Comparison of ENCODE assay signal across 19 cellular contexts in genomic region chr20:23212482-23212881, GRCh38.
"Had no signal": no experiment of that assay in that cellular context is flagged by ENCODE, and none has a peak within 500 bp of the region (broad histone marks: within the 10 kb centered on the region; RNA-seq: fewer than 3 reads in every experiment).

No MANE protein-coding gene starts in this region.

- H3K9me3 ChIP-seq: lower lobe of right lung, testis, upper lobe of left lung had no signal

- H3K4me1 ChIP-seq: lower lobe of right lung, testis, upper lobe of left lung had no signal

- FAIRE-seq: endothelial cell of umbilical vein had no signal

- H3K27ac Mint-ChIP-seq: activated CD4-positive, alpha-beta T cell treated with anti-CD3 and anti-CD28 coated beads for 36 hours; activated naive CD8-positive, alpha-beta T cell treated with anti-CD3 and anti-CD28 coated beads for 36 hours; activated T-helper 1 cell treated with anti-CD3 and anti-CD28 coated beads, Interleukin-12 subunit alpha, Interleukin-12 subunit beta, Interleukin-2, Interleukin-4 antibody, amounts not matched to agents 30 ng/mL and 10 ng/mL and 1 ng/mL, durations not matched to agents 14 hours and 24 hours and 36 hours; dendritic cell treated with granulocyte-macrophage colony-stimulating factor and Interleukin-4, amounts not matched to agents 40 ng/mL and 50 ng/mL, for 4 days; stimulated activated memory B cell treated with anti-CD40 and anti-IgM and Interleukin-4, amounts not matched to agents 10 μg/mL and 1 μg/mL and 100 μg/mL, for 72 hours; WTC11 had no signal

- H3K36me3 ChIP-seq: lower lobe of right lung, spleen, upper lobe of left lung had no signal

- H3K27me3 Mint-ChIP-seq: activated naive CD8-positive, alpha-beta T cell treated with anti-CD3 and anti-CD28 coated beads for 36 hours; stimulated activated memory B cell treated with anti-CD40 and anti-IgM and Interleukin-4, amounts not matched to agents 10 μg/mL and 1 μg/mL and 100 μg/mL, for 72 hours had no signal

- DNase-seq: activated CD4-positive, alpha-beta T cell treated with anti-CD3 and anti-CD28 coated beads for 36 hours; activated CD4-positive, alpha-beta T cell treated with anti-CD3 and anti-CD28 coated beads, Interleukin-2, amount 50 U/mL, for 48 hours; activated naive CD8-positive, alpha-beta T cell treated with anti-CD3 and anti-CD28 coated beads for 36 hours; activated T-cell treated with anti-CD3 and anti-CD28 coated beads for 4 hours; amniotic stem cell; effector CD8-positive, alpha-beta T cell; lower lobe of right lung; retina; spleen; stimulated activated CD4-positive, alpha-beta T cell treated with anti-CD3 and anti-CD28 coated beads, Interleukin-4, amount 100 ng/mL, for 4 hours; testis; upper lobe of left lung had no signal

- H3K36me3 Mint-ChIP-seq: activated naive CD8-positive, alpha-beta T cell treated with anti-CD3 and anti-CD28 coated beads for 36 hours; stimulated activated memory B cell treated with anti-CD40 and anti-IgM and Interleukin-4, amounts not matched to agents 10 μg/mL and 1 μg/mL and 100 μg/mL, for 72 hours; WTC11 had no signal

- H3K4me1 Mint-ChIP-seq: activated CD4-positive, alpha-beta T cell treated with anti-CD3 and anti-CD28 coated beads for 36 hours; activated naive CD8-positive, alpha-beta T cell treated with anti-CD3 and anti-CD28 coated beads for 36 hours; neural crest cell; stimulated activated memory B cell treated with anti-CD40 and anti-IgM and Interleukin-4, amounts not matched to agents 10 μg/mL and 1 μg/mL and 100 μg/mL, for 72 hours; WTC11 had no signal

- ATAC-seq: activated CD4-positive, alpha-beta T cell treated with anti-CD3 and anti-CD28 coated beads for 36 hours; lower lobe of right lung; stimulated activated memory B cell treated with anti-CD40 and anti-IgM and Interleukin-4, amounts not matched to agents 10 μg/mL and 1 μg/mL and 100 μg/mL, for 72 hours; WTC11 had no signal

- H3K4me3 Mint-ChIP-seq: activated CD4-positive, alpha-beta T cell treated with anti-CD3 and anti-CD28 coated beads for 36 hours; activated naive CD8-positive, alpha-beta T cell treated with anti-CD3 and anti-CD28 coated beads for 36 hours; activated T-helper 1 cell treated with anti-CD3 and anti-CD28 coated beads, Interleukin-12 subunit alpha, Interleukin-12 subunit beta, Interleukin-2, Interleukin-4 antibody, amounts not matched to agents 30 ng/mL and 10 ng/mL and 1 ng/mL, durations not matched to agents 14 hours and 24 hours and 36 hours; dendritic cell treated with granulocyte-macrophage colony-stimulating factor and Interleukin-4, amounts not matched to agents 40 ng/mL and 50 ng/mL, for 4 days; neural crest cell; stimulated activated memory B cell treated with anti-CD40 and anti-IgM and Interleukin-4, amounts not matched to agents 10 μg/mL and 1 μg/mL and 100 μg/mL, for 72 hours; WTC11 had no signal

- H3K9me3 Mint-ChIP-seq: activated naive CD8-positive, alpha-beta T cell treated with anti-CD3 and anti-CD28 coated beads for 36 hours; activated T-helper 1 cell treated with anti-CD3 and anti-CD28 coated beads, Interleukin-12 subunit alpha, Interleukin-12 subunit beta, Interleukin-2, Interleukin-4 antibody, amounts not matched to agents 30 ng/mL and 10 ng/mL and 1 ng/mL, durations not matched to agents 14 hours and 24 hours and 36 hours; dendritic cell treated with granulocyte-macrophage colony-stimulating factor and Interleukin-4, amounts not matched to agents 40 ng/mL and 50 ng/mL, for 4 days; stimulated activated memory B cell treated with anti-CD40 and anti-IgM and Interleukin-4, amounts not matched to agents 10 μg/mL and 1 μg/mL and 100 μg/mL, for 72 hours had no signal

- H3K27me3 ChIP-seq: hepatocyte, spleen, testis, upper lobe of left lung had no signal

- H3K4me3 ChIP-seq: hepatocyte, lower lobe of right lung, spleen, testis, upper lobe of left lung had no signal
